ENCODE assay signal across 21 cellular contexts in genomic region chr5:175712681-175713085, GRCh38. TPM values are rescaled to one million over a fixed set of nuclear protein-coding genes. Genes with fewer than 3 reads are reported as not detected.
DNase-seq lines count a peak whose midpoint lies in the region; ATAC-seq and TF ChIP-seq lines count a peak whose summit lies in the region.
"Had no signal": no experiment of that assay in that cellular context is flagged by ENCODE, and none has a peak within 500 bp of the region (broad histone marks: within the 10 kb centered on the region; RNA-seq: fewer than 3 reads in every experiment).

No MANE protein-coding gene starts in this region.

- peak; percentile 19 for DNase-seq in activated naive CD8-positive, alpha-beta T cell treated with anti-CD3 and anti-CD28 coated beads, Interleukin-2, amount 10 ng/mL, durations not matched to agents 7 days and 5 days
- no peak for DNase-seq in activated naive CD8-positive, alpha-beta T cell treated with anti-CD3 and anti-CD28 coated beads, Interleukin-2, amount 50 U/mL, for 24 hours
- DNase-seq in NCI-H1694 treated with DMSO at 0.1 percent for 48 hours (lab: John Stamatoyannopoulos, UW) (peak; percentile 41), heart left ventricle (peak in 1 of 5 donors; percentile 58), HuH-7 (ENCODE audit: low spot score) (no peak), MG63 (no peak)
- DNase-seq: activated CD4-positive, alpha-beta T cell treated with anti-CD3 and anti-CD28 coated beads for 36 hours; body of pancreas; DMS153; esophagus squamous epithelium; gastrocnemius medialis; lower lobe of right lung; NCI-H1105 treated with DMSO at 0.1 percent for 48 hours; NCI-H2107; NCI-H526; testis had no signal

- H3K27ac ChIP-seq in heart left ventricle (peak overlapping the region in 8 of 12 donors; percentile 13 to 58 (median 41)), temporal lobe (ENCODE audit: low read depth, low read length) (peak overlapping the region; percentile 62)
- H3K27ac ChIP-seq: body of pancreas, esophagus squamous epithelium, gastrocnemius medialis, lower lobe of right lung, neural progenitor cell, testis had no signal

- no peak for TF ChIP-seq POLR2A in heart left ventricle (IDR thresholded peaks at IDR 0.05)

- H3K4me3 ChIP-seq in heart left ventricle, result no peak overlapping the region
- no peak overlapping the region for H3K4me3 ChIP-seq in MG63
- H3K4me3 ChIP-seq: body of pancreas, esophagus squamous epithelium, gastrocnemius medialis, lower lobe of right lung, neural progenitor cell, testis had no signal

- peaks cover 0 to 16% (median 0%) of the 10 kb centered on the region in 9 donors for H3K36me3 ChIP-seq in heart left ventricle
- H3K36me3 ChIP-seq in MG63, result no peaks in the 10 kb centered on the region
- H3K36me3 ChIP-seq: esophagus squamous epithelium, gastrocnemius medialis, lower lobe of right lung, neural progenitor cell had no signal

- H3K4me1 ChIP-seq in heart left ventricle, result peaks cover 0 to 50% (median 13%) of the 10 kb centered on the region in 12 donors
- H3K4me1 ChIP-seq: body of pancreas, esophagus squamous epithelium, gastrocnemius medialis, lower lobe of right lung, neural progenitor cell, testis had no signal

- TF ChIP-seq CTCF in heart left ventricle (IDR thresholded peaks at IDR 0.05), result no peak

- no peaks in the 10 kb centered on the region for H3K27me3 Mint-ChIP-seq in activated naive CD8-positive, alpha-beta T cell treated with anti-CD3 and anti-CD28 coated beads, Interleukin-2, amount 10 ng/mL, durations not matched to agents 7 days and 5 days
- no peaks in the 10 kb centered on the region for H3K27me3 Mint-ChIP-seq in activated naive CD8-positive, alpha-beta T cell treated with anti-CD3 and anti-CD28 coated beads, Interleukin-2, amount 50 U/mL, for 24 hours
- H3K27me3 Mint-ChIP-seq: activated CD4-positive, alpha-beta T cell treated with anti-CD3 and anti-CD28 coated beads for 36 hours; CD4-positive, alpha-beta T cell had no signal

- POLR2A ChIA-PET in activated naive CD8-positive, alpha-beta T cell treated with anti-CD3 and anti-CD28 coated beads, Interleukin-2, amount 10 ng/mL, durations not matched to agents 7 days and 5 days (lab: Charles Lee), result no interaction called here

- ATAC-seq in activated naive CD8-positive, alpha-beta T cell treated with anti-CD3 and anti-CD28 coated beads, Interleukin-2, amount 10 ng/mL, durations not matched to agents 7 days and 5 days (ENCODE audit: low read depth), result no peak
- ATAC-seq in activated naive CD8-positive, alpha-beta T cell treated with anti-CD3 and anti-CD28 coated beads, Interleukin-2, amount 50 U/mL, for 24 hours, result no peak
- ATAC-seq in heart left ventricle (peak in 2 of 4 donors; percentile 29 to 42), HG03025 (IDR thresholded peaks at IDR 0.05; ENCODE audit: low FRiP score, unreplicated experiment) (no peak)
- ATAC-seq: activated CD4-positive, alpha-beta T cell treated with anti-CD3 and anti-CD28 coated beads for 36 hours; body of pancreas; gastrocnemius medialis; lower lobe of right lung had no signal

- H3K4me3 Mint-ChIP-seq in activated naive CD8-positive, alpha-beta T cell treated with anti-CD3 and anti-CD28 coated beads, Interleukin-2, amount 10 ng/mL, durations not matched to agents 7 days and 5 days, result no peak overlapping the region
- H3K4me3 Mint-ChIP-seq in activated naive CD8-positive, alpha-beta T cell treated with anti-CD3 and anti-CD28 coated beads, Interleukin-2, amount 50 U/mL, for 24 hours, result no peak overlapping the region
- H3K4me3 Mint-ChIP-seq: activated CD4-positive, alpha-beta T cell treated with anti-CD3 and anti-CD28 coated beads for 36 hours; CD4-positive, alpha-beta T cell; neural progenitor cell had no signal

- no peaks in the 10 kb centered on the region for H3K4me1 Mint-ChIP-seq in activated naive CD8-positive, alpha-beta T cell treated with anti-CD3 and anti-CD28 coated beads, Interleukin-2, amount 10 ng/mL, durations not matched to agents 7 days and 5 days
- H3K4me1 Mint-ChIP-seq in activated naive CD8-positive, alpha-beta T cell treated with anti-CD3 and anti-CD28 coated beads, Interleukin-2, amount 50 U/mL, for 24 hours, result no peaks in the 10 kb centered on the region
- H3K4me1 Mint-ChIP-seq: neural progenitor cell had no signal

- H3K27ac Mint-ChIP-seq in activated naive CD8-positive, alpha-beta T cell treated with anti-CD3 and anti-CD28 coated beads, Interleukin-2, amount 10 ng/mL, durations not matched to agents 7 days and 5 days, result no peak overlapping the region
- no peak overlapping the region for H3K27ac Mint-ChIP-seq in activated naive CD8-positive, alpha-beta T cell treated with anti-CD3 and anti-CD28 coated beads, Interleukin-2, amount 50 U/mL, for 24 hours
- H3K27ac Mint-ChIP-seq: activated CD4-positive, alpha-beta T cell treated with anti-CD3 and anti-CD28 coated beads for 36 hours; CD4-positive, alpha-beta T cell; neural progenitor cell; progenitor cell of endocrine pancreas had no signal

- H3K9me3 Mint-ChIP-seq in activated naive CD8-positive, alpha-beta T cell treated with anti-CD3 and anti-CD28 coated beads, Interleukin-2, amount 10 ng/mL, durations not matched to agents 7 days and 5 days, result peaks cover 14% of the 10 kb centered on the region
- peaks cover 6% of the 10 kb centered on the region for H3K9me3 Mint-ChIP-seq in activated naive CD8-positive, alpha-beta T cell treated with anti-CD3 and anti-CD28 coated beads, Interleukin-2, amount 50 U/mL, for 24 hours

- WGBS in heart left ventricle, 4 donors, result 7 to 28% (median 17%) methylated on average over 9 to 11 of the region's 11 CpGs

- peaks cover 23% of the 10 kb centered on the region for H3K36me3 Mint-ChIP-seq in activated naive CD8-positive, alpha-beta T cell treated with anti-CD3 and anti-CD28 coated beads, Interleukin-2, amount 10 ng/mL, durations not matched to agents 7 days and 5 days
- peaks cover 27% of the 10 kb centered on the region for H3K36me3 Mint-ChIP-seq in activated naive CD8-positive, alpha-beta T cell treated with anti-CD3 and anti-CD28 coated beads, Interleukin-2, amount 50 U/mL, for 24 hours (ENCODE audit: low read depth)

- peaks cover 0 to 21% (median 7%) of the 10 kb centered on the region in 12 donors for H3K9me3 ChIP-seq in heart left ventricle
- H3K9me3 ChIP-seq in MG63, result peaks cover 8% of the 10 kb centered on the region
- H3K9me3 ChIP-seq: gastrocnemius medialis, testis had no signal

- no peaks in the 10 kb centered on the region for H3K27me3 ChIP-seq in heart left ventricle
- peaks cover 2% of the 10 kb centered on the region; the same call in 1 of the 2 replicates for H3K27me3 ChIP-seq in MG63
- H3K27me3 ChIP-seq: body of pancreas, gastrocnemius medialis, neural progenitor cell, testis had no signal

- intact Hi-C loops in heart left ventricle (cut with DNase I), result loop anchor here in 1 of 10 donors (10.0 kb wide), 1 partner anchor 48 kb away; no protein-coding TSS in a partner anchor

RNA-seq across cellular contexts. Expression of gene HRH2, which starts 54.8 kb away (rescaled TPM):
- total RNA-seq in activated naive CD8-positive, alpha-beta T cell treated with anti-CD3 and anti-CD28 coated beads, Interleukin-2, amount 10 ng/mL, durations not matched to agents 7 days and 5 days, result 10 to 100 TPM; 26.8 to 29.0 TPM
- total RNA-seq in heart left ventricle, result 10 to 100 TPM; 26.0 to 66.0 (median 37.7) TPM
- polyA plus RNA-seq in heart left ventricle, result 10 to 100 TPM; 27.8 to 34.6 TPM
- 3.0 TPM for total RNA-seq in temporal lobe
- total RNA-seq in MG63 (2014; rRNA removed; shearing (Covaris generic); ENCODE audit: low replicate concordance), result not detected in 2 replicates

Comparison
In these comparisons a context has a peak if more than half of its experiments do, and no peak if none do; other contexts are left out.
1. DNase-seq: peak in activated naive CD8-positive, alpha-beta T cell treated with anti-CD3 and anti-CD28 coated beads, Interleukin-2, amount 10 ng/mL, durations not matched to agents 7 days and 5 days (single experiment) and NCI-H1694 treated with DMSO at 0.1 percent for 48 hours (single experiment); none in activated naive CD8-positive, alpha-beta T cell treated with anti-CD3 and anti-CD28 coated beads, Interleukin-2, amount 50 U/mL, for 24 hours (single experiment), HuH-7 (single experiment) and MG63 (single experiment).